20 cellular contexts compared by ENCODE assay signal in the genomic region with DNA sequence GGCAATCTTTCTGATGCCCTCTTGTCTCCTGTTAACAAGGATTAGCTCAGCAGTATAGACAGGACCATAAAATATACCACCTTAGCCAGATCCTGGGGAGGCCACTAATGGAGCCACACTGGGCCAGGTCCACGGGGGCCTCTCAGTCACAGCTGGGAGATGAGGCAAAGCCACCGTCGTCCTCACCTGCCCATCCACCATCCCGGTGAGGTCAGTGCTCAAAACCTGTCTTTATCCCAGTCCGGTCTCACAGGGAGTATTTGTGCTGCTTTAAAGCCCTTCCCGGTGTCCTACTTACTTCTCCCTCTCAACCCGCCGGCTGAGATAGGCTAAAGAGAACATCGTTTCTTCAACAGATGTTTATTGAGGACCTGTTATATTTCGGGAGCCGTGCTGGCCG.
"Had no signal": no experiment of that assay in that cellular context is flagged by ENCODE, and none has a peak within 500 bp of the region (broad histone marks: within the 10 kb centered on the region; RNA-seq: fewer than 3 reads in every experiment).

No MANE protein-coding gene starts in this region.

- DNase-seq: activated CD4-positive, alpha-beta T cell treated with anti-CD3 and anti-CD28 coated beads for 48 hours; activated CD4-positive, alpha-beta T cell treated with anti-CD3 and anti-CD28 coated beads, Interleukin-2, amount 50 U/mL, for 4 hours; activated CD4-positive, CD25-positive, alpha-beta regulatory T cell treated with anti-CD3 and anti-CD28 coated beads, Interleukin-2, amount 50 U/mL, for 72 hours; activated CD8-positive, alpha-beta T cell treated with anti-CD3 and anti-CD28 coated beads, Interleukin-2, amount 10 ng/mL, durations not matched to agents 7 days and 5 days; activated effector memory CD4-positive, alpha-beta T cell treated with Interleukin-2 at 50 U/mL for 16 hours; activated naive CD4-positive, alpha-beta T cell; activated T-cell treated with anti-CD3 and anti-CD28 coated beads, Interleukin-2, amount 50 U/mL, for 24 hours; aorta; body of pancreas; central memory CD4-positive, alpha-beta T cell; MG63; MV-4-11; NCI-H1092 treated with DMSO at 0.1 percent for 48 hours; NCI-H1436; NCI-H1694 treated with DMSO at 0.1 percent for 48 hours; NCI-H2029 treated with DMSO at 0.1 percent for 48 hours; NCI-H345; NCI-H510A; T-helper 1 cell had no signal

- ATAC-seq: activated CD8-positive, alpha-beta T cell treated with anti-CD3 and anti-CD28 coated beads, Interleukin-2, amount 10 ng/mL, durations not matched to agents 7 days and 5 days; body of pancreas; Right ventricle myocardium inferior had no signal
